8 cellular contexts compared by ENCODE assay signal in the genomic region with DNA sequence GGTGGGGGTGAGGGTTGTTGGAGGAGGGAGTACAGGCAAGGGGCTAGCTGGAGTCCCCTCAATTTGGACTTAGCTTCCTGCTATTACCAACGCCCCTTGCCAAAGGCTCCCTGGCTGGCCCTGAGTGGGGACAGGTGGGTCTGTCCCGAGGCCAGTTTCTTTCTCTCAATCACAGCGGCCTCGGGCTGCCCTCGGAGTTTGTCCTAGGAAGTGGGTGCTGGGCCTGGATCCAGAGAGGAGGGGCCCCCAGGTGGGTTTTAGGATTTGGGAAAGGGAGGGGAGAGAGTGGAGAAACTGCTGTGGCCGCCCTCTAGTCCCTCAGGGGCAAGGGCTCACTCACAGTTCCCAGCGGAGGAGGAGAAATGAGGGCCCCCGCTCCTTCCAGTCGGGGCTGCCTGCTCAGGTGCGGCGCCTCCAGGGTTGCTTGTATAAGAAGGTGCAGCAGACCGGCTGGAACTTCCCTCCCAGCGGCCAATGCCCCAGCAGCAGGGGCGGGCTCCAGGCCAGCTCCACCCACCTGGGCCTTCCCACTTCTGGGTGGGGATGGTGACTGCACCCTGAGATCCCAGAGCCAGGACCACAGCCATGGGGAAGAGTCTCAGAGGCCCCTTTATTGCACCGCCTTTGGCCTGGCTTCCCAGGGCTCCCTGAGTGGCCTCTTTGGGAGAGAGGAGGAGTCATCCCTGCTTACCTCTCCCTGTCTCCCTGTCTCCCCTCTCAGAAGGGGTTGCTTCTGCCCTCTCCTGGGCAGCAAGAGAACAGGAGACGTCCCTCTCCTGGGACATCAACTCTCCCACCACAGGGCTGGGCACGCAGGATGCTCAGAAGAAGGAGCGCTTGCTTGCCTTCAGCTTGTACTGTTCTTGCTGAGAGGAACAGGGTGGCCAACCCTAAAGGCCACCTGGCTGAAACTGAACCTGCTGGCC.
DNase-seq lines count a peak whose midpoint lies in the region; ATAC-seq, FAIRE-seq and TF ChIP-seq lines count a peak whose summit lies in the region.

No MANE protein-coding gene starts in this region.

- H3K4me3 ChIP-seq in BLaER1 treated with 17β-estradiol and CSF1 and Interleukin-3, amounts not matched to agents 10 nM and 100 nM, result peak overlapping the region in 1 of 10 experiments; percentile 27; a peak in 2 of 20 replicates
- no peak overlapping the region for H3K4me3 ChIP-seq in endocrine pancreas (ENCODE audit: control insufficient read depth, insufficient read depth, low read length)
- H3K4me3 ChIP-seq in effector memory CD4-positive, alpha-beta T cell (ENCODE audit: insufficient read depth, low read depth, low read length, poor library complexity, severe bottlenecking), result no peak overlapping the region

- no peak overlapping the region for H3K27ac Mint-ChIP-seq in nephron

- H3K27me3 Mint-ChIP-seq in nephron (ENCODE audit: low read depth), result peaks cover 35% of the 10 kb centered on the region

- peaks cover 51 to 66% (median 60%) of the 10 kb centered on the region in 10 experiments for H3K4me1 ChIP-seq in BLaER1 treated with 17β-estradiol and CSF1 and Interleukin-3, amounts not matched to agents 10 nM and 100 nM
- H3K4me1 ChIP-seq in endocrine pancreas (ENCODE audit: control insufficient read depth, insufficient read depth, low read length), result no peaks in the 10 kb centered on the region
- peaks cover 16% of the 10 kb centered on the region for H3K4me1 ChIP-seq in effector memory CD4-positive, alpha-beta T cell (ENCODE audit: control insufficient read depth, insufficient read depth, low read length, poor library complexity, severe bottlenecking)

- TF ChIP-seq CTCF in nephron (IDR thresholded peaks at IDR 0.05; ENCODE audit: unreplicated experiment in 3 of 3), result peak; percentile 32 to 44 (median 43)

- H3K27ac ChIP-seq in BLaER1 treated with 17β-estradiol and CSF1 and Interleukin-3, amounts not matched to agents 10 nM and 100 nM, result no peak overlapping the region
- H3K27ac ChIP-seq in effector memory CD4-positive, alpha-beta T cell (ENCODE audit: insufficient read depth, low read length, poor library complexity, severe bottlenecking), result no peak overlapping the region

- H3K4me3 Mint-ChIP-seq in nephron, result peak overlapping the region in 2 of 3 experiments; percentile 21 to 65

- peaks cover 0 to 43% (median 30%) of the 10 kb centered on the region in 11 experiments; a peak in 17 of 22 replicates for H3K36me3 ChIP-seq in BLaER1 treated with 17β-estradiol and CSF1 and Interleukin-3, amounts not matched to agents 10 nM and 100 nM
- H3K36me3 ChIP-seq in endocrine pancreas (ENCODE audit: control insufficient read depth, insufficient read depth, low read length), result no peaks in the 10 kb centered on the region
- H3K36me3 ChIP-seq in effector memory CD4-positive, alpha-beta T cell (ENCODE audit: control insufficient read depth, insufficient read depth, low read length), result no peaks in the 10 kb centered on the region

- H3K4me1 Mint-ChIP-seq in nephron, result peaks cover 17% of the 10 kb centered on the region

- ATAC-seq in GM18502 (IDR thresholded peaks at IDR 0.05; ENCODE audit: poor library complexity, unreplicated experiment), result no peak

- no peak for FAIRE-seq in H54 (lab: Jason Lieb, UNC)

- H3K9me3 ChIP-seq in BLaER1 treated with 17β-estradiol and CSF1 and Interleukin-3, amounts not matched to agents 10 nM and 100 nM (replicated peaks in 1 of 11), result no peaks in the 10 kb centered on the region
- no peaks in the 10 kb centered on the region for H3K9me3 ChIP-seq in endocrine pancreas (ENCODE audit: control insufficient read depth, low read length)
- no peaks in the 10 kb centered on the region for H3K9me3 ChIP-seq in effector memory CD4-positive, alpha-beta T cell (ENCODE audit: control insufficient read depth, low read length)

- H3K9me3 Mint-ChIP-seq in nephron, result no peaks in the 10 kb centered on the region

- peak overlapping the region in 1 of 11 experiments; percentile 16; a peak in 2 of 22 replicates for H3K9ac ChIP-seq in BLaER1 treated with 17β-estradiol and CSF1 and Interleukin-3, amounts not matched to agents 10 nM and 100 nM
- H3K9ac ChIP-seq in endocrine pancreas (ENCODE audit: control insufficient read depth, insufficient read depth, low read length), result peak overlapping the region; percentile 54

- TF ChIP-seq POLR2A in H54 (IDR thresholded peaks at IDR 0.05; ENCODE audit: low read depth, low read length), result no peak

- peaks cover 0 to 20% (median 12%) of the 10 kb centered on the region in 11 experiments; a peak in 19 of 22 replicates for H3K27me3 ChIP-seq in BLaER1 treated with 17β-estradiol and CSF1 and Interleukin-3, amounts not matched to agents 10 nM and 100 nM
- H3K27me3 ChIP-seq in endocrine pancreas (ENCODE audit: control insufficient read depth, insufficient read depth, low read length), result no peaks in the 10 kb centered on the region
- H3K27me3 ChIP-seq in effector memory CD4-positive, alpha-beta T cell (replicated peaks; ENCODE audit: control insufficient read depth, insufficient read depth, low read length, poor library complexity, severe bottlenecking), result no peaks in the 10 kb centered on the region

- H4K20me1 ChIP-seq in BLaER1 treated with 17β-estradiol and CSF1 and Interleukin-3, amounts not matched to agents 10 nM and 100 nM, result peaks cover 3 to 87% (median 65%) of the 10 kb centered on the region in 11 experiments; a peak in 19 of 22 replicates

- H3K4me2 ChIP-seq in BLaER1 treated with 17β-estradiol and CSF1 and Interleukin-3, amounts not matched to agents 10 nM and 100 nM, result peak overlapping the region; percentile 44 to 100 (median 68)

- no peaks in the 10 kb centered on the region for H3K36me3 Mint-ChIP-seq in nephron (ENCODE audit: low read depth)

- DNase-seq in H54 (ENCODE audit: insufficient read length, low spot score) (peak; percentile 87), NCI-H526 (lab: John Stamatoyannopoulos, UW) (peak; percentile 90 to 97), medulla oblongata (ENCODE audit: extremely low spot score) (no peak)
- DNase-seq in effector memory CD4-positive, alpha-beta T cell, result no peak

Comparison
In these comparisons a context has a peak if more than half of its experiments do, and no peak if none do; other contexts are left out.
1. DNase-seq: peak in H54 (single experiment) and NCI-H526 (2 of 2); none in effector memory CD4-positive, alpha-beta T cell (0 of 3) and medulla oblongata (single experiment).